Comparison of ENCODE assay signal across 11 cellular contexts in genomic region chr3:4495294-4496110, GRCh38. TPM values are rescaled to one million over a fixed set of nuclear protein-coding genes. Genes with fewer than 3 reads are reported as not detected.
DNase-seq lines count a peak whose midpoint lies in the region; ATAC-seq, FAIRE-seq and TF ChIP-seq lines count a peak whose summit lies in the region.
"Had no signal": no experiment of that assay in that cellular context is flagged by ENCODE, and none has a peak within 500 bp of the region (broad histone marks: within the 10 kb centered on the region; RNA-seq: fewer than 3 reads in every experiment).

No MANE protein-coding gene starts in this region.

- H3K27ac ChIP-seq in PC-3 (ENCODE audit: low read length), result no peak overlapping the region
- H3K27ac ChIP-seq in endothelial cell of umbilical vein (ENCODE audit: insufficient read depth, low read depth, low read length), result no peak overlapping the region
- H3K27ac ChIP-seq: 22Rv1, KMS-11 had no signal

- no peak for FAIRE-seq in endothelial cell of umbilical vein (lab: Jason Lieb, UNC)

- H3K36me3 ChIP-seq in PC-3 (ENCODE audit: low read depth, low read length) (no peaks in the 10 kb centered on the region), endothelial cell of umbilical vein (ENCODE audit: control insufficient read depth in 2 of 2, extremely low read depth in 1 of 2, insufficient read depth in 2 of 2, low read length in 2 of 2) (no peaks in the 10 kb centered on the region)

- H3K9me2 ChIP-seq in PC-3 (replicated peaks; ENCODE audit: low read length), result no peaks in the 10 kb centered on the region

- no peak overlapping the region for H2AFZ ChIP-seq in PC-3 (ENCODE audit: low read length)
- no peak overlapping the region for H2AFZ ChIP-seq in endothelial cell of umbilical vein (ENCODE audit: low read depth, low read length)

- peak overlapping the region; percentile 99 for H3K4me3 Mint-ChIP-seq in stimulated activated memory B cell treated with anti-CD40 and anti-IgM and Interleukin-4, amounts not matched to agents 10 μg/mL and 1 μg/mL and 100 μg/mL, for 72 hours

- H3K9me3 Mint-ChIP-seq in stimulated activated memory B cell treated with anti-CD40 and anti-IgM and Interleukin-4, amounts not matched to agents 10 μg/mL and 1 μg/mL and 100 μg/mL, for 72 hours, result no peaks in the 10 kb centered on the region

- no peak for TF ChIP-seq CTCF in PC-3 (conservative IDR thresholded peaks at IDR 0.05; ENCODE audit: low read depth, low read length)
- TF ChIP-seq CTCF in endothelial cell of umbilical vein (IDR thresholded peaks at IDR 0.05; ENCODE audit: extremely low read depth in 1 of 2, insufficient read depth in 1 of 2, low read depth in 1 of 2, low read length in 2 of 2), result no peak

- H3K27ac Mint-ChIP-seq in stimulated activated memory B cell treated with anti-CD40 and anti-IgM and Interleukin-4, amounts not matched to agents 10 μg/mL and 1 μg/mL and 100 μg/mL, for 72 hours, result peak overlapping the region; percentile 98

- peak; percentile 63 for DNase-seq in SIG-M5 treated with dmso at 0.1 percent for 504 hours (lab: John Stamatoyannopoulos, UW; ENCODE audit: unreplicated experiment)
- DNase-seq in SIG-M5 (lab: John Stamatoyannopoulos, UW), result no peak
- DNase-seq in PC-3, result no peak
- DNase-seq in endothelial cell of umbilical vein (ENCODE audit: low read depth, low spot score), result peak; percentile 77
- DNase-seq in hepatic stellate cell (ENCODE audit: low spot score), result no peak
- DNase-seq in central memory CD4-positive, alpha-beta T cell, result no peak
- DNase-seq in RPMI8226, result no peak
- DNase-seq: HCEC 1CT had no signal

- H3K4me1 ChIP-seq in PC-3 (ENCODE audit: insufficient read depth, low read length) (peaks cover 29% of the 10 kb centered on the region), endothelial cell of umbilical vein (ENCODE audit: control insufficient read depth, extremely low read depth, insufficient read depth, low read length) (peaks cover 24% of the 10 kb centered on the region)

- H3K9me3 ChIP-seq in PC-3 (ENCODE audit: low read length) (no peaks in the 10 kb centered on the region), endothelial cell of umbilical vein (replicated peaks; ENCODE audit: control insufficient read depth, insufficient read depth, low read length) (no peaks in the 10 kb centered on the region)

- H3K4me1 Mint-ChIP-seq in stimulated activated memory B cell treated with anti-CD40 and anti-IgM and Interleukin-4, amounts not matched to agents 10 μg/mL and 1 μg/mL and 100 μg/mL, for 72 hours, result peaks cover 69% of the 10 kb centered on the region

- H4K20me1 ChIP-seq in PC-3 (ENCODE audit: low read length), result peaks cover 9% of the 10 kb centered on the region; the same call in 1 of the 2 replicates
- no peaks in the 10 kb centered on the region for H4K20me1 ChIP-seq in endothelial cell of umbilical vein (replicated peaks; ENCODE audit: control insufficient read depth, extremely low read depth, insufficient read depth, low read length)

- no peak for TF ChIP-seq POLR2A in endothelial cell of umbilical vein (IDR thresholded peaks at IDR 0.05; ENCODE audit: low read depth, low read length)

- BruUV-seq in PC-3 (replicated peaks; lab: Mats Ljungman, UMichigan) (no TSS peak), endothelial cell of umbilical vein (replicated peaks; lab: Mats Ljungman, UMichigan) (no TSS peak)

- POLR2A ChIA-PET in PC-3 (lab: Charles Lee; ENCODE audit: unreplicated experiment) (no interaction called here), endothelial cell of umbilical vein (lab: Charles Lee) (interaction anchor here (0.7 kb wide), 1 partner anchor 144 kb away, joined by 3 read pairs; no protein-coding TSS in a partner anchor)

- H3K4me2 ChIP-seq in PC-3 (ENCODE audit: low read length), result peak overlapping the region; percentile 91
- peak overlapping the region; percentile 95 for H3K4me2 ChIP-seq in endothelial cell of umbilical vein (ENCODE audit: insufficient read depth, low read length)

- dilution Hi-C loops in endothelial cell of umbilical vein (cut with MboI; ENCODE audit: extremely low pct_ligation_motif_present, low sequenced_read_pairs), result no loop called here

- ATAC-seq in PC-3, result no peak
- ATAC-seq in stimulated activated memory B cell treated with anti-CD40 and anti-IgM and Interleukin-4, amounts not matched to agents 10 μg/mL and 1 μg/mL and 100 μg/mL, for 72 hours, result no peak

- peak overlapping the region; percentile 80 for H3K4me3 ChIP-seq in PC-3 (ENCODE audit: low read length)
- H3K4me3 ChIP-seq in endothelial cell of umbilical vein (replicated peaks in 1 of 3; ENCODE audit: insufficient read depth in 1 of 3, low read depth in 1 of 3, low read length in 3 of 3), result no peak overlapping the region

- H3K79me2 ChIP-seq in PC-3 (ENCODE audit: low read length) (peaks cover 29% of the 10 kb centered on the region; the same call in 1 of the 2 replicates), endothelial cell of umbilical vein (ENCODE audit: control insufficient read depth, insufficient read depth, low read length) (no peaks in the 10 kb centered on the region)

- H3F3A ChIP-seq in PC-3 (ENCODE audit: low read length, unreplicated experiment), result no peaks in the 10 kb centered on the region

- no peaks in the 10 kb centered on the region for H3K27me3 Mint-ChIP-seq in stimulated activated memory B cell treated with anti-CD40 and anti-IgM and Interleukin-4, amounts not matched to agents 10 μg/mL and 1 μg/mL and 100 μg/mL, for 72 hours

- no peaks in the 10 kb centered on the region for H3K27me3 ChIP-seq in PC-3 (ENCODE audit: low read length)
- H3K27me3 ChIP-seq in endothelial cell of umbilical vein (ENCODE audit: control insufficient read depth in 2 of 2, insufficient read depth in 2 of 2, low read length in 2 of 2), result no peaks in the 10 kb centered on the region

- intact Hi-C loops in PC-3 (cut with micrococcal nuclease) (no loop called here), endothelial cell of umbilical vein (cut with micrococcal nuclease) (loop anchor here (10.0 kb wide), 1 partner anchor 1321 kb away; the partner anchor contains the start of gene CRBN)

- CTCF ChIA-PET in PC-3 (lab: Charles Lee), result no interaction called here
- CTCF ChIA-PET in endothelial cell of umbilical vein (lab: Charles Lee), result interaction anchor here (1.1 to 8.6 kb wide), 6 partner anchors 10 to 145 kb away, joined by 3 to 111 read pairs (median 6); no protein-coding TSS in a partner anchor

- H3K9ac ChIP-seq in PC-3 (ENCODE audit: low read length) (no peak overlapping the region), endothelial cell of umbilical vein (replicated peaks; ENCODE audit: extremely low read depth, insufficient read depth, low read length) (no peak overlapping the region)
- H3K9ac ChIP-seq: KMS-11 had no signal

- peaks cover 43% of the 10 kb centered on the region for H3K36me3 Mint-ChIP-seq in stimulated activated memory B cell treated with anti-CD40 and anti-IgM and Interleukin-4, amounts not matched to agents 10 μg/mL and 1 μg/mL and 100 μg/mL, for 72 hours

- no peaks in the 10 kb centered on the region for H3K9me1 ChIP-seq in endothelial cell of umbilical vein (replicated peaks; ENCODE audit: control insufficient read depth, extremely low read depth, insufficient read depth, low read length)

TF ChIP-seq in endothelial cell of umbilical vein, 7 proteins besides CTCF, POLR2A, EP300 and RAD21:
- TF ChIP-seq GATA2 (IDR thresholded peaks at IDR 0.05; ENCODE audit: insufficient read depth, insufficient read length, low read depth, low read length) (no peak), MYC (IDR thresholded peaks at IDR 0.05; ENCODE audit: low read depth, low read length) (no peak), JUN (IDR thresholded peaks at IDR 0.05; ENCODE audit: borderline replicate concordance, insufficient read depth, insufficient read length, low read depth) (no peak), EZH2 (IDR thresholded peaks at IDR 0.05; ENCODE audit: borderline replicate concordance, low read depth, low read length, severe bottlenecking) (no peak), MAX (IDR thresholded peaks at IDR 0.05; ENCODE audit: insufficient read depth, insufficient read length) (no peak), FOS (IDR thresholded peaks at IDR 0.05; ENCODE audit: borderline replicate concordance, insufficient read depth, low read length) (no peak), POLR2AphosphoS5 (IDR thresholded peaks at IDR 0.05; ENCODE audit: insufficient read depth, low read depth, low read length) (no peak)

RNA-seq across cellular contexts. Expression of gene ITPR1, which starts 2.4 kb away (rescaled TPM):
- total RNA-seq in PC-3 (2014; rRNA removed) (48.5 and 57.5 TPM in 2 replicates), endothelial cell of umbilical vein (16.1 and 18.0 TPM in 2 replicates)
- polyA plus RNA-seq in endothelial cell of umbilical vein, result 3.2 and 5.1 TPM in 2 replicates
- 5.5 and 5.9 TPM in 2 replicates for polyA plus RNA-seq in endothelial cell of umbilical vein (2011; cell fraction: cytosol; rRNA removed)
- polyA plus RNA-seq in endothelial cell of umbilical vein (2011; cell fraction: nucleus; rRNA removed), result 16.2 and 19.6 TPM in 2 replicates
- 7.3 and 8.4 TPM in 2 replicates for polyA plus RNA-seq in endothelial cell of umbilical vein (2012)
- 31.9 and 37.1 TPM in 2 replicates for polyA minus RNA-seq in endothelial cell of umbilical vein
- 188 TPM for polyA minus RNA-seq in endothelial cell of umbilical vein (2011; cell fraction: cytosol; rRNA and poly(A)+ RNA removed)
- polyA minus RNA-seq in endothelial cell of umbilical vein (2011; cell fraction: nucleus; rRNA and poly(A)+ RNA removed), result 68.1 and 70.9 TPM in 2 replicates

RNA-seq across cellular contexts. Expression of gene SUMF1, which starts 28.4 kb away (rescaled TPM):
- total RNA-seq in PC-3 (2014; rRNA removed), result 79.1 and 81.5 TPM in 2 replicates
- 26.6 and 31.5 TPM in 2 replicates for total RNA-seq in endothelial cell of umbilical vein
- polyA plus RNA-seq in endothelial cell of umbilical vein, result 46.8 and 52.2 TPM in 2 replicates
- polyA plus RNA-seq in endothelial cell of umbilical vein (2011; cell fraction: cytosol; rRNA removed), result 31.8 and 34.5 TPM in 2 replicates
- 18.1 and 19.8 TPM in 2 replicates for polyA plus RNA-seq in endothelial cell of umbilical vein (2011; cell fraction: nucleus; rRNA removed)
- 27.8 and 28.8 TPM in 2 replicates for polyA plus RNA-seq in endothelial cell of umbilical vein (2012)
- 34.7 and 45.9 TPM in 2 replicates for polyA minus RNA-seq in endothelial cell of umbilical vein
- polyA minus RNA-seq in endothelial cell of umbilical vein (2011; cell fraction: cytosol; rRNA and poly(A)+ RNA removed), result 11.6 TPM
- 26.6 and 28.3 TPM in 2 replicates for polyA minus RNA-seq in endothelial cell of umbilical vein (2011; cell fraction: nucleus; rRNA and poly(A)+ RNA removed)

Comparison
In these comparisons a context has a peak if more than half of its experiments do, and no peak if none do; other contexts are left out.
1. DNase-seq: peak in SIG-M5 treated with dmso at 0.1 percent for 504 hours (single experiment) and endothelial cell of umbilical vein (single experiment); none in SIG-M5 (single experiment), PC-3 (single experiment), hepatic stellate cell (single experiment), central memory CD4-positive, alpha-beta T cell (single experiment) and RPMI8226 (single experiment).